8 cellular contexts compared by ENCODE assay signal in the genomic region with DNA sequence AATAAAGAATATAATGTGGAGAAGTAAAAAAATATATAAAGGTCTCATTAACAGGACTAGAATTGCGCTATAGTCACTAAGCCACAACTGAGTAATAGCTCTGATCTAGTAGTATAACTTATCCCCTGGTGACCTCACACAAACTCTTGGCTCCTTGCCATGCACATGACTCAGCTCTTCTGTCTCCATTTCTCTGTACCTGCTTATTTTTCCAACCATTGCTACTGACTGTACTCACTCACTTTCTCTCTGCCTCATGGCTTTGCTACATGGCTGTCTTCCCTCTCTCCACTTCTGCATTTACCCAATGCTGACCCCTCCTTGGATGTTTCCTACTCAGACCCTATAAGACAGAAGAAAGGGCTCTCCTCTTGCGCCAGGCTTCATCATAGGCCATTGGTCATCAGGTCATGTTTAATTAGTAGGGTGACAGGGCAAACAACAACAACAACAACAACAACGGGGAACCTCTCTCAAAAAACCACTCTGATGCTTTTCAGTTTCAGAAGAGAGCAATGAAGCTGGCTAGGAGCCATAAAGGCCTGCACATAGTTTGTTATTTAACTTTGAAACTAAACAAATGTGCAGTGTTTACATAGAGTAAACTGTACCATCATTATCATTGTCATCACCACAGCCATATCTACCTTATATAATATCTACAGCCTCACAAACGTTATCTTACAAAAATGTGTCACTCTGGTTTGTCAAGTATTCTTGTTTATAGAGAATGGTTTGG. TPM values are rescaled to one million over a fixed set of nuclear protein-coding genes. Genes with fewer than 3 reads are reported as not detected.
DNase-seq lines count a peak whose midpoint lies in the region; ATAC-seq, FAIRE-seq and TF ChIP-seq lines count a peak whose summit lies in the region.

No MANE protein-coding gene starts in this region.

- no peak for TF ChIP-seq POLR2A in GM12892 (IDR thresholded peaks at IDR 0.05; ENCODE audit: low read depth, low read length)

- no peak for TF ChIP-seq RAD21 in liver (IDR thresholded peaks at IDR 0.05)

- peaks cover 0 to 5% (median 2%) of the 10 kb centered on the region in 4 donors for H3K4me1 ChIP-seq in liver (ENCODE audit: control insufficient read depth in 4 of 4, insufficient read depth in 4 of 4, low read length in 3 of 4)

- H3K27ac ChIP-seq in liver (ENCODE audit: low read depth in 1 of 2, low read length in 2 of 2) = no peak overlapping the region

- H3K36me3 ChIP-seq in liver (ENCODE audit: control insufficient read depth in 4 of 4, insufficient read depth in 3 of 4, low read depth in 1 of 4, low read length in 3 of 4) = no peaks in the 10 kb centered on the region

- H3K9ac ChIP-seq in liver (ENCODE audit: low read depth in 1 of 2, low read length in 2 of 2) = no peak overlapping the region

- TF ChIP-seq CTCF in liver (IDR thresholded peaks at IDR 0.05; ENCODE audit: low read depth, low read length, missing input control) = no peak

- WGBS in liver = 67% methylated on average over 4 of the region's 4 CpGs

- FAIRE-seq in GM12892 (lab: Jason Lieb, UNC) = no peak

- peak; percentile 34 for DNase-seq in SIG-M5 treated with dmso at 0.1 percent for 504 hours (lab: John Stamatoyannopoulos, UW; ENCODE audit: unreplicated experiment)
- DNase-seq in SIG-M5 (lab: John Stamatoyannopoulos, UW) = no peak
- peak; percentile 9 for DNase-seq in NCI-H510A (lab: John Stamatoyannopoulos, UW)
- peak; percentile 9 for DNase-seq in activated effector memory CD4-positive, alpha-beta T cell treated with Interleukin-2 at 50 U/mL for 16 hours
- peak; percentile 74 for DNase-seq in stimulated activated naive CD8-positive, alpha-beta T cell treated with anti-CD3 and anti-CD28 coated beads, Interleukin-15, Interleukin-2, amounts not matched to agents 100 U/mL and 50 U/mL, for 24 hours
- no peak for DNase-seq in GM12892 (ENCODE audit: insufficient read length)

- H3K9me3 ChIP-seq in liver (ENCODE audit: control insufficient read depth in 4 of 4, low read length in 3 of 4) = no peaks in the 10 kb centered on the region

- H3K27me3 ChIP-seq in liver (ENCODE audit: control insufficient read depth in 4 of 4, insufficient read depth in 4 of 4, low read length in 3 of 4) = no peaks in the 10 kb centered on the region

- ATAC-seq in stimulated activated naive CD8-positive, alpha-beta T cell treated with anti-CD3 and anti-CD28 coated beads, Interleukin-15, Interleukin-2, amounts not matched to agents 100 U/mL and 50 U/mL, for 24 hours = peak; percentile 93
- ATAC-seq in GM21526 (IDR thresholded peaks at IDR 0.05; ENCODE audit: low FRiP score, unreplicated experiment) = no peak

- H3K4me3 ChIP-seq in liver (ENCODE audit: low read depth in 1 of 3, low read length in 3 of 3) = no peak overlapping the region

TF ChIP-seq in liver, 16 proteins besides CTCF, POLR2A, EP300 and RAD21:
- TF ChIP-seq GABPA (IDR thresholded peaks at IDR 0.05 in 1 of 2, conservative IDR thresholded peaks at IDR 0.05 in 1 of 2) = no peak
- peak; percentile 43 to 55 for TF ChIP-seq RXRA (IDR thresholded peaks at IDR 0.05)
- peak; percentile 30 for TF ChIP-seq YY1 (IDR thresholded peaks at IDR 0.05)
- peak; percentile 9 to 10 for TF ChIP-seq HNF4A (conservative IDR thresholded peaks at IDR 0.05)

RNA-seq across cellular contexts. Expression of a gene that starts 25.6 kb away (rescaled TPM):
- 10 to 100 TPM; 12.0 to 16.2 TPM for total RNA-seq in liver
- polyA plus RNA-seq in liver = 10 to 100 TPM in 1 of 2 donors, 1 to 10 TPM in 1; 6.2 to 33.0 TPM
- 7.5 TPM for polyA plus RNA-seq in GM12892 (2012; ENCODE audit: missing spikeins)

Comparison
In these comparisons a context has a peak if more than half of its experiments do, and no peak if none do; other contexts are left out.
1. DNase-seq: peak in SIG-M5 treated with dmso at 0.1 percent for 504 hours (single experiment), NCI-H510A (single experiment), activated effector memory CD4-positive, alpha-beta T cell treated with Interleukin-2 at 50 U/mL for 16 hours (single experiment) and stimulated activated naive CD8-positive, alpha-beta T cell treated with anti-CD3 and anti-CD28 coated beads, Interleukin-15, Interleukin-2, amounts not matched to agents 100 U/mL and 50 U/mL, for 24 hours (single experiment); none in SIG-M5 (single experiment) and GM12892 (single experiment).